In genomic region chr5:157449011-157449723, GRCh38 we compare ENCODE assay signal across 13 cellular contexts. TPM values are rescaled to one million over a fixed set of nuclear protein-coding genes. Genes with fewer than 3 reads are reported as not detected.
A peak's percentile ranks its signal among the peaks of the same experiment; 100 is the strongest.
DNase-seq lines count a peak whose midpoint lies in the region; TF ChIP-seq lines count a peak whose summit lies in the region.
"Had no signal": no experiment of that assay in that cellular context is flagged by ENCODE, and none has a peak within 500 bp of the region (broad histone marks: within the 10 kb centered on the region; RNA-seq: fewer than 3 reads in every experiment).

No MANE protein-coding gene starts in this region.

- intact Hi-C loops in Calu3 (cut with micrococcal nuclease; ENCODE audit: unreplicated experiment), result no loop called here
- intact Hi-C loops in head of caudate nucleus (cut with DNase I), result no loop called here

- DNase-seq in Calu3 (no peak), RWPE1 (ENCODE audit: low spot score) (no peak), head of caudate nucleus (peak in 37 of 42 donors; percentile 35 to 80 (median 54)), pons (ENCODE audit: low spot score) (peak; percentile 66), MV-4-11 (lab: John Stamatoyannopoulos, UW) (no peak)
- DNase-seq in stimulated activated CD4-positive, alpha-beta T cell treated with anti-CD3 and anti-CD28 coated beads, Interleukin-4, amount 100 ng/mL, for 1 hour, result no peak
- DNase-seq in stimulated activated CD4-positive, alpha-beta T cell treated with anti-CD3 and anti-CD28 coated beads, Interleukin-4, amount 100 ng/mL, for 24 hours, result no peak
- DNase-seq in activated CD8-positive, alpha-beta memory T cell treated with anti-CD3 and anti-CD28 coated beads, Interleukin-2, amount 50 U/mL, for 4 hours, result no peak
- DNase-seq: activated CD4-positive, alpha-beta memory T cell treated with anti-CD3 and anti-CD28 coated beads, Interleukin-2, amount 10 ng/mL, durations not matched to agents 7 days and 5 days; activated naive CD8-positive, alpha-beta T cell treated with anti-CD3 and anti-CD28 coated beads, Interleukin-2, amount 50 U/mL, for 24 hours; NCI-H82; stimulated activated naive CD8-positive, alpha-beta T cell treated with anti-CD3 and anti-CD28 coated beads, Interleukin-15, Interleukin-2, amounts not matched to agents 100 U/mL and 50 U/mL, for 24 hours had no signal

- CTCF ChIA-PET in Calu3 (lab: Charles Lee), result interaction anchor here (0.6 to 1.3 kb wide), 3 partner anchors 11 to 17 kb away, joined by 3 to 5 read pairs (median 3); partner anchors contain the start of gene NIPAL4
- CTCF ChIA-PET in RWPE1 (lab: Yijun Ruan, JAX), result no interaction called here

- POLR2A ChIA-PET in RWPE1 (lab: Yijun Ruan, JAX; ENCODE audit: low non-redundant PET), result interaction anchor here (0.6 kb wide), 1 partner anchor 8 kb away, joined by 4 read pairs; no protein-coding TSS in a partner anchor

- no peak for TF ChIP-seq CTCF in Calu3 (IDR thresholded peaks at IDR 0.05; ENCODE audit: unreplicated experiment)
- TF ChIP-seq CTCF in RWPE1 (conservative IDR thresholded peaks at IDR 0.05; ENCODE audit: low read depth), result no peak

- no TSS peak for BruUV-seq in Calu3 (replicated peaks; lab: Mats Ljungman, UMichigan)

- no peaks in the 10 kb centered on the region for H3K27me3 Mint-ChIP-seq in Calu3 (ENCODE audit: unreplicated experiment)
- H3K27me3 Mint-ChIP-seq: activated CD4-positive, alpha-beta memory T cell treated with anti-CD3 and anti-CD28 coated beads, Interleukin-2, amount 10 ng/mL, durations not matched to agents 7 days and 5 days; activated naive CD8-positive, alpha-beta T cell treated with anti-CD3 and anti-CD28 coated beads, Interleukin-2, amount 50 U/mL, for 24 hours had no signal

- no peak overlapping the region for H3K4me3 Mint-ChIP-seq in Calu3 (ENCODE audit: low read depth, unreplicated experiment)
- H3K4me3 Mint-ChIP-seq: activated CD4-positive, alpha-beta memory T cell treated with anti-CD3 and anti-CD28 coated beads, Interleukin-2, amount 10 ng/mL, durations not matched to agents 7 days and 5 days; activated naive CD8-positive, alpha-beta T cell treated with anti-CD3 and anti-CD28 coated beads, Interleukin-2, amount 50 U/mL, for 24 hours had no signal

- H3K36me3 Mint-ChIP-seq in Calu3 (ENCODE audit: insufficient read depth, unreplicated experiment), result peaks cover 9% of the 10 kb centered on the region

- H3K4me1 Mint-ChIP-seq in Calu3 (ENCODE audit: low read depth, unreplicated experiment), result peaks cover 37% of the 10 kb centered on the region
- H3K4me1 Mint-ChIP-seq: activated CD4-positive, alpha-beta memory T cell treated with anti-CD3 and anti-CD28 coated beads, Interleukin-2, amount 10 ng/mL, durations not matched to agents 7 days and 5 days; activated naive CD8-positive, alpha-beta T cell treated with anti-CD3 and anti-CD28 coated beads, Interleukin-2, amount 50 U/mL, for 24 hours had no signal

- H3K27ac ChIP-seq in RWPE1, result peak overlapping the region; percentile 50; the same call in 1 of the 2 replicates
- H3K27ac ChIP-seq: BLaER1 had no signal

- H3K27ac Mint-ChIP-seq in Calu3 (ENCODE audit: unreplicated experiment), result peak overlapping the region; percentile 36
- H3K27ac Mint-ChIP-seq: activated CD4-positive, alpha-beta memory T cell treated with anti-CD3 and anti-CD28 coated beads, Interleukin-2, amount 10 ng/mL, durations not matched to agents 7 days and 5 days; activated naive CD8-positive, alpha-beta T cell treated with anti-CD3 and anti-CD28 coated beads, Interleukin-2, amount 50 U/mL, for 24 hours had no signal

- no peaks in the 10 kb centered on the region for H3K9me3 Mint-ChIP-seq in Calu3 (ENCODE audit: low read depth, unreplicated experiment)
- H3K9me3 Mint-ChIP-seq: activated CD4-positive, alpha-beta memory T cell treated with anti-CD3 and anti-CD28 coated beads, Interleukin-2, amount 10 ng/mL, durations not matched to agents 7 days and 5 days; activated naive CD8-positive, alpha-beta T cell treated with anti-CD3 and anti-CD28 coated beads, Interleukin-2, amount 50 U/mL, for 24 hours had no signal

RNA-seq across cellular contexts. Expression of gene NIPAL4, which starts 10.8 kb away (rescaled TPM):
- total RNA-seq in Calu3 (2022), result 2.7 and 3.2 TPM in 2 replicates

Comparison
In these comparisons a context has a peak if more than half of its experiments do, and no peak if none do; other contexts are left out.
1. DNase-seq: peak in head of caudate nucleus (37 of 42) and pons (single experiment); none in Calu3 (single experiment), RWPE1 (single experiment), stimulated activated CD4-positive, alpha-beta T cell treated with anti-CD3 and anti-CD28 coated beads, Interleukin-4, amount 100 ng/mL, for 1 hour (single experiment), stimulated activated CD4-positive, alpha-beta T cell treated with anti-CD3 and anti-CD28 coated beads, Interleukin-4, amount 100 ng/mL, for 24 hours (single experiment), activated CD8-positive, alpha-beta memory T cell treated with anti-CD3 and anti-CD28 coated beads, Interleukin-2, amount 50 U/mL, for 4 hours (single experiment) and MV-4-11 (single experiment).